ENCODE assay signal across 17 cellular contexts in genomic region chr5:121987052-121987684, GRCh38. TPM values are rescaled to one million over a fixed set of nuclear protein-coding genes. Genes with fewer than 3 reads are reported as not detected.
DNase-seq lines count a peak whose midpoint lies in the region; ATAC-seq, FAIRE-seq and TF ChIP-seq lines count a peak whose summit lies in the region.
"Had no signal": no experiment of that assay in that cellular context is flagged by ENCODE, and none has a peak within 500 bp of the region (broad histone marks: within the 10 kb centered on the region; RNA-seq: fewer than 3 reads in every experiment).

No MANE protein-coding gene starts in this region.

- H2AFZ ChIP-seq in GM12878 (ENCODE audit: control insufficient read depth, low read depth, low read length) (no peak overlapping the region), PC-3 (ENCODE audit: low read length) (no peak overlapping the region)

- TF ChIP-seq EP300 in GM12878 (IDR thresholded peaks at IDR 0.05; ENCODE audit: borderline replicate concordance in 1 of 2, control insufficient read depth in 1 of 2, low read depth in 2 of 2, low read length in 2 of 2) = no peak

- H3K4me2 ChIP-seq in GM12878 (ENCODE audit: control insufficient read depth, insufficient read depth) (no peak overlapping the region), PC-3 (ENCODE audit: low read length) (no peak overlapping the region)

- H3K4me3 ChIP-seq in GM12878 = no peak overlapping the region
- H3K4me3 ChIP-seq in PC-3 (ENCODE audit: low read length) = no peak overlapping the region
- no peak overlapping the region for H3K4me3 ChIP-seq in left lung

- FAIRE-seq in GM12878 (lab: Jason Lieb, UNC) = no peak
- FAIRE-seq: A204.1 had no signal

- 95% methylated on average over 2 of the region's 2 CpGs for WGBS in GM12878 (ENCODE audit: insufficient coverage, insufficient replicate concordance, low lambda C conversion rate, missing lambda C conversion rate)

- no peak overlapping the region for H3K27ac ChIP-seq in GM12878 (ENCODE audit: control insufficient read depth, insufficient read depth)
- no peak overlapping the region for H3K27ac ChIP-seq in PC-3 (ENCODE audit: low read length)
- no peak overlapping the region for H3K27ac ChIP-seq in left lung

- SMC1A ChIA-PET in GM12878 (lab: Charles Lee; ENCODE audit: uncharacterized antibody, unreplicated experiment) = interaction anchor here (1.2 kb wide), 1 partner anchor 9 kb away, joined by 3 read pairs; no protein-coding TSS in a partner anchor

- RAD21 ChIA-PET in GM12878 (lab: Charles Lee; ENCODE audit: unreplicated experiment) = no interaction called here

- H3K27me3 ChIP-seq in GM12878 (replicated peaks in 1 of 2; ENCODE audit: control insufficient read depth in 2 of 2, insufficient read depth in 2 of 2, low read length in 1 of 2) (no peaks in the 10 kb centered on the region), PC-3 (ENCODE audit: low read length) (no peaks in the 10 kb centered on the region), left lung (no peaks in the 10 kb centered on the region)
- H3K27me3 ChIP-seq: BE2C had no signal

- H3K9me3 Mint-ChIP-seq in stimulated activated naive CD8-positive, alpha-beta T cell treated with anti-CD3 and anti-CD28 coated beads, Interleukin-15, amount 100 ng/mL, for 72 hours = peaks cover 0 to 2% of the 10 kb centered on the region in 2 donors
- H3K9me3 Mint-ChIP-seq: CD8-positive, alpha-beta memory T cell; H9 had no signal

- no peaks in the 10 kb centered on the region for H3K9me2 ChIP-seq in PC-3 (replicated peaks; ENCODE audit: low read length)

- H4K20me1 ChIP-seq in GM12878 (ENCODE audit: control insufficient read depth, insufficient read depth) = no peaks in the 10 kb centered on the region
- H4K20me1 ChIP-seq in PC-3 (ENCODE audit: low read length) = 0 out of 2 replicates have a peak, but pooled peaks cover 4% of the 10 kb centered on the region

- TF ChIP-seq POLR2A in GM12878 (IDR thresholded peaks at IDR 0.05; ENCODE audit: low read depth, low read length) = no peak

- POLR2A ChIA-PET in GM12878 (lab: Charles Lee) = no interaction called here
- POLR2A ChIA-PET in PC-3 (lab: Charles Lee; ENCODE audit: unreplicated experiment) = no interaction called here

- no peak overlapping the region for H3K9ac ChIP-seq in GM12878 (ENCODE audit: control insufficient read depth, insufficient read depth, low read length)
- H3K9ac ChIP-seq in PC-3 (ENCODE audit: low read length) = no peak overlapping the region

- H3K79me2 ChIP-seq in GM12878 (ENCODE audit: control insufficient read depth, insufficient read depth, low read length) (no peaks in the 10 kb centered on the region; the same call in 1 of the 2 replicates), PC-3 (ENCODE audit: low read length) (peaks cover 17% of the 10 kb centered on the region)

- BruUV-seq in GM12878 (replicated peaks; lab: Mats Ljungman, UMichigan) (no TSS peak), PC-3 (replicated peaks; lab: Mats Ljungman, UMichigan) (no TSS peak)

- H3F3A ChIP-seq in PC-3 (ENCODE audit: low read length, unreplicated experiment) = no peaks in the 10 kb centered on the region

- intact Hi-C loops in GM12878 (cut with micrococcal nuclease; ENCODE audit: unreplicated experiment) = no loop called here
- intact Hi-C loops in PC-3 (cut with micrococcal nuclease) = no loop called here
- intact Hi-C loops in left lung (cut with DNase I) = no loop called here

- H3K27ac Mint-ChIP-seq in stimulated activated naive CD8-positive, alpha-beta T cell treated with anti-CD3 and anti-CD28 coated beads, Interleukin-15, amount 100 ng/mL, for 72 hours = no peak overlapping the region
- H3K27ac Mint-ChIP-seq: CD4-positive, CD25-positive, alpha-beta regulatory T cell; CD8-positive, alpha-beta memory T cell; H9 had no signal

- CTCF ChIA-PET in GM12878 (lab: Yijun Ruan, JAX) (no interaction called here), PC-3 (lab: Charles Lee) (no interaction called here)

- TF ChIP-seq CTCF in GM12878 (IDR thresholded peaks at IDR 0.05 in 2 of 3, conservative IDR thresholded peaks at IDR 0.05 in 1 of 3; ENCODE audit: control insufficient read depth in 2 of 3, extremely low read depth in 1 of 3, insufficient read depth in 1 of 3, low read depth in 3 of 3, low read length in 3 of 3) (no peak), PC-3 (conservative IDR thresholded peaks at IDR 0.05; ENCODE audit: low read depth, low read length) (no peak), left lung (IDR thresholded peaks at IDR 0.05) (no peak)

- in situ Hi-C loops in GM12878 (cut with MboI) = no loop called here

- H3K4me1 ChIP-seq in GM12878 (ENCODE audit: control insufficient read depth, insufficient read depth, low read length) (no peaks in the 10 kb centered on the region), PC-3 (ENCODE audit: insufficient read depth, low read length) (peaks cover 12% of the 10 kb centered on the region), left lung (peaks cover 6 to 12% of the 10 kb centered on the region in 2 donors)

- peak overlapping the region in 1 of 2 donors; percentile 24 for H3K4me3 Mint-ChIP-seq in stimulated activated naive CD8-positive, alpha-beta T cell treated with anti-CD3 and anti-CD28 coated beads, Interleukin-15, amount 100 ng/mL, for 72 hours
- H3K4me3 Mint-ChIP-seq: CD4-positive, CD25-positive, alpha-beta regulatory T cell; CD8-positive, alpha-beta memory T cell; H9 had no signal

- H3K36me3 ChIP-seq in GM12878 (ENCODE audit: control insufficient read depth in 2 of 2, insufficient read depth in 2 of 2, low read length in 1 of 2) (peaks cover 0 to 2% of the 10 kb centered on the region in 2 experiments; a peak in 1 of 4 replicates), PC-3 (ENCODE audit: low read depth, low read length) (0 out of 2 replicates have a peak, but pooled peaks cover 3% of the 10 kb centered on the region), left lung (no peaks in the 10 kb centered on the region)
- H3K36me3 ChIP-seq: BE2C had no signal

- peak; percentile 61 for ATAC-seq in stimulated activated naive CD8-positive, alpha-beta T cell treated with anti-CD3 and anti-CD28 coated beads, Interleukin-15, amount 100 ng/mL, for 72 hours
- no peak for ATAC-seq in stimulated activated naive CD8-positive, alpha-beta T cell treated with anti-CD3 and anti-CD28 coated beads, Interleukin-15, Interleukin-2, amounts not matched to agents 100 U/mL and 50 U/mL, for 24 hours
- ATAC-seq in GM12878 (no peak; the same call in 2 of the 3 replicates), PC-3 (no peak), left lung (no peak)

- H3K27me3 Mint-ChIP-seq in stimulated activated naive CD8-positive, alpha-beta T cell treated with anti-CD3 and anti-CD28 coated beads, Interleukin-15, amount 100 ng/mL, for 72 hours = no peaks in the 10 kb centered on the region
- H3K27me3 Mint-ChIP-seq: CD4-positive, CD25-positive, alpha-beta regulatory T cell; CD8-positive, alpha-beta memory T cell had no signal

- H3K9me3 ChIP-seq in GM12878 (replicated peaks; ENCODE audit: control insufficient read depth, insufficient read depth, low read length) = no peaks in the 10 kb centered on the region; the same call in 2 of the 3 replicates
- H3K9me3 ChIP-seq in PC-3 (ENCODE audit: low read length) = no peaks in the 10 kb centered on the region
- H3K9me3 ChIP-seq in left lung = no peaks in the 10 kb centered on the region
- H3K9me3 ChIP-seq: BE2C had no signal

- H3K4me1 Mint-ChIP-seq in stimulated activated naive CD8-positive, alpha-beta T cell treated with anti-CD3 and anti-CD28 coated beads, Interleukin-15, amount 100 ng/mL, for 72 hours = peaks cover 17% of the 10 kb centered on the region
- H3K4me1 Mint-ChIP-seq: H9 had no signal

- no peak for DNase-seq in stimulated activated naive CD8-positive, alpha-beta T cell treated with anti-CD3 and anti-CD28 coated beads, Interleukin-15, amount 100 ng/mL, for 72 hours
- DNase-seq in stimulated activated naive CD8-positive, alpha-beta T cell treated with anti-CD3 and anti-CD28 coated beads, Interleukin-15, Interleukin-2, amounts not matched to agents 100 U/mL and 50 U/mL, for 24 hours = no peak
- DNase-seq in NCI-H82 treated with DMSO at 0.1 percent for 48 hours (lab: John Stamatoyannopoulos, UW; ENCODE audit: unreplicated experiment) (peak; percentile 31), GM12878 (ENCODE audit: low read depth, low spot score) (no peak), PC-3 (no peak), left lung (no peak), amniotic stem cell (lab: John Stamatoyannopoulos, UW) (no peak)
- DNase-seq: ACHN; BE2C; C1 segment of cervical spinal cord; CD4-positive, CD25-positive, alpha-beta regulatory T cell; CD8-positive, alpha-beta memory T cell; COR-L47; GDM1; GOT3; H9 had no signal

- TF ChIP-seq RAD21 in GM12878 (IDR thresholded peaks at IDR 0.05; ENCODE audit: insufficient read depth, low read depth, low read length) = no peak

TF ChIP-seq in GM12878, 131 proteins besides CTCF, POLR2A, EP300 and RAD21 (continues in another document):
- no peak for TF ChIP-seq MTA3 (IDR thresholded peaks at IDR 0.05; ENCODE audit: borderline replicate concordance, low read length)

RNA-seq across cellular contexts. Expression of gene SRFBP1, which starts 25.4 kb away (rescaled TPM):
- 27.7 and 32.0 TPM in 2 replicates for total RNA-seq in GM12878 (2013; cell fraction: nucleolus; rRNA removed)
- total RNA-seq in GM12878 (2014; rRNA removed) (13.0 and 15.1 TPM in 2 replicates), GM12878 (2014; rRNA removed; fragmentation: Illumina TruSeq; extraction: Trizol) (25.3 and 26.0 TPM in 2 replicates), GM12878 (2021) (12.1 and 13.0 TPM in 2 replicates), PC-3 (2014; rRNA removed) (11.9 and 12.2 TPM in 2 replicates), left lung (10 to 100 TPM; 11.1 to 13.8 TPM)
- polyA plus RNA-seq in GM12878 (2011; ENCODE audit: low read depth) = 3.5 TPM
- polyA plus RNA-seq in GM12878 (2011; rRNA removed) (8.5 and 14.8 TPM in 2 replicates), GM12878 (2014; fragmentation: Illumina TruSeq; extraction: Trizol) (14.3 and 18.6 TPM in 2 replicates), GM12878 (2014; fragmentation: Nextera tagmentation; extraction: Ambion mirVana) (10 to 100 TPM; 11.4 to 19.2 TPM), GM12878 (2014; rRNA removed) (6.3 and 8.9 TPM in 2 replicates), GM12878 (2016; fragmentation: Nextera tagmentation; extraction: Ambion mirVana) (10 to 100 TPM; 16.0 to 18.2 TPM)
- 3.5 and 4.3 TPM in 2 replicates for polyA plus RNA-seq in GM12878 (2011; cell fraction: cytosol; rRNA removed)
- polyA plus RNA-seq in GM12878 (2011; cell fraction: nucleus; rRNA removed) = 2.9 and 4.1 TPM in 2 replicates
- polyA plus RNA-seq in GM12878 (2012) = 4.9 and 5.2 TPM in 2 replicates
- polyA minus RNA-seq in GM12878 (2011; rRNA and poly(A)+ RNA removed) = 3.4 and 4.2 TPM in 2 replicates
- polyA minus RNA-seq in GM12878 (2011; cell fraction: cytosol; rRNA and poly(A)+ RNA removed) = 4.4 and 6.5 TPM in 2 replicates
- 4.6 and 7.0 TPM in 2 replicates for polyA minus RNA-seq in GM12878 (2011; cell fraction: nucleus; rRNA and poly(A)+ RNA removed)
